24 cellular contexts compared by ENCODE assay signal in genomic region chr22:23760056-23760455, GRCh38. TPM values are rescaled to one million over a fixed set of nuclear protein-coding genes. Genes with fewer than 3 reads are reported as not detected.
"Had no signal": no experiment of that assay in that cellular context is flagged by ENCODE, and none has a peak within 500 bp of the region (broad histone marks: within the 10 kb centered on the region; RNA-seq: fewer than 3 reads in every experiment).

No MANE protein-coding gene starts in this region.

- H3K36me3 Mint-ChIP-seq: activated naive CD4-positive, alpha-beta T cell treated with anti-CD3 and anti-CD28 coated beads, Interleukin-2, amount 50 U/mL, for 72 hours had no signal

- DNase-seq: activated CD4-positive, alpha-beta T cell treated with anti-CD3 and anti-CD28 coated beads for 48 hours; activated CD4-positive, alpha-beta T cell treated with anti-CD3 and anti-CD28 coated beads, Interleukin-2, amount 50 U/mL, for 4 hours; activated CD4-positive, CD25-positive, alpha-beta regulatory T cell treated with anti-CD3 and anti-CD28 coated beads, Interleukin-2, amount 50 U/mL, for 72 hours; activated CD8-positive, alpha-beta memory T cell treated with anti-CD3 and anti-CD28 coated beads, Interleukin-2, amount 50 U/mL, for 48 hours; activated CD8-positive, alpha-beta T cell treated with anti-CD3 and anti-CD28 coated beads, Interleukin-2, amount 10 ng/mL, durations not matched to agents 7 days and 5 days; activated naive CD8-positive, alpha-beta T cell treated with anti-CD3 and anti-CD28 coated beads, Interleukin-2, amount 50 U/mL, for 24 hours; activated T-cell treated with anti-CD3 and anti-CD28 coated beads, Interleukin-2, amount 50 U/mL, for 1 hour; amniotic stem cell; body of pancreas; MM.1S; NCI-H1105; NCI-H1436; NCI-H187; NCI-H2081; NCI-H510A treated with DMSO at 0.1 percent for 48 hours; NCI-H69; Peyer's patch; Right ventricle myocardium superior had no signal

- ATAC-seq: activated CD8-positive, alpha-beta T cell treated with anti-CD3 and anti-CD28 coated beads, Interleukin-2, amount 10 ng/mL, durations not matched to agents 7 days and 5 days; activated naive CD4-positive, alpha-beta T cell treated with anti-CD3 and anti-CD28 coated beads, Interleukin-2, amount 50 U/mL, for 72 hours; activated naive CD8-positive, alpha-beta T cell treated with anti-CD3 and anti-CD28 coated beads, Interleukin-2, amount 50 U/mL, for 24 hours; body of pancreas had no signal

- H3K4me3 Mint-ChIP-seq: activated CD8-positive, alpha-beta T cell treated with anti-CD3 and anti-CD28 coated beads, Interleukin-2, amount 10 ng/mL, durations not matched to agents 7 days and 5 days; activated naive CD8-positive, alpha-beta T cell treated with anti-CD3 and anti-CD28 coated beads, Interleukin-2, amount 50 U/mL, for 24 hours; central memory CD8-positive, alpha-beta T cell; T-helper 1 cell treated with Interleukin-12 subunit alpha and Interleukin-12 subunit beta and Interleukin-4 antibody, amounts not matched to agents 30 μg/mL and 1 μg/mL, for 36 hours had no signal

- H3K9me3 ChIP-seq: ascending aorta, body of pancreas, Peyer's patch, SJSA1 had no signal

- H3K36me3 ChIP-seq: ascending aorta had no signal

- H3K27ac Mint-ChIP-seq: activated naive CD8-positive, alpha-beta T cell treated with anti-CD3 and anti-CD28 coated beads, Interleukin-2, amount 50 U/mL, for 24 hours; T-helper 1 cell treated with Interleukin-12 subunit alpha and Interleukin-12 subunit beta and Interleukin-4 antibody, amounts not matched to agents 30 μg/mL and 1 μg/mL, for 36 hours had no signal

- H3K9me3 Mint-ChIP-seq: activated naive CD4-positive, alpha-beta T cell treated with anti-CD3 and anti-CD28 coated beads, Interleukin-2, amount 50 U/mL, for 72 hours; activated naive CD8-positive, alpha-beta T cell treated with anti-CD3 and anti-CD28 coated beads, Interleukin-2, amount 50 U/mL, for 24 hours; central memory CD8-positive, alpha-beta T cell; T-helper 1 cell treated with Interleukin-12 subunit alpha and Interleukin-12 subunit beta and Interleukin-4 antibody, amounts not matched to agents 30 μg/mL and 1 μg/mL, for 36 hours had no signal

- H3K4me3 ChIP-seq: ascending aorta, body of pancreas, Peyer's patch, SJSA1 had no signal

- H3K27me3 ChIP-seq: ascending aorta, body of pancreas, Peyer's patch, SJSA1 had no signal

- H3K27me3 Mint-ChIP-seq: activated naive CD8-positive, alpha-beta T cell treated with anti-CD3 and anti-CD28 coated beads, Interleukin-2, amount 50 U/mL, for 24 hours; central memory CD8-positive, alpha-beta T cell had no signal

- H3K27ac ChIP-seq: ascending aorta, body of pancreas, Peyer's patch, RWPE1, SJSA1 had no signal

- H3K4me1 ChIP-seq: body of pancreas had no signal

RNA-seq across cellular contexts. Expression of gene C22orf15, which starts 2.7 kb away (rescaled TPM):
- total RNA-seq: ascending aorta, body of pancreas, Peyer's patch, Right ventricle myocardium superior, SJSA1 had no signal

RNA-seq across cellular contexts. Expression of gene VPREB3, which starts 5.8 kb away (rescaled TPM):
- total RNA-seq: activated CD8-positive, alpha-beta T cell treated with anti-CD3 and anti-CD28 coated beads, Interleukin-2, amount 10 ng/mL, durations not matched to agents 7 days and 5 days; ascending aorta; body of pancreas; SJSA1 had no signal
